Comparison of ENCODE assay signal across 28 cellular contexts in genomic region chr6:159469449-159469848, GRCh38.
"Had no signal": no experiment of that assay in that cellular context is flagged by ENCODE, and none has a peak within 500 bp of the region (broad histone marks: within the 10 kb centered on the region; RNA-seq: fewer than 3 reads in every experiment).

No MANE protein-coding gene starts in this region.

- DNase-seq: cerebellar nuclear complex; colonic mucosa; cortex of kidney; effector CD4-positive, alpha-beta T cell; effector memory CD4-positive, alpha-beta T cell; endodermal cell; erythroblast; esophagus squamous epithelium; foreskin fibroblast; foreskin melanocyte; gastrocnemius medialis; glutamatergic neuron; head of caudate nucleus; heart right ventricle; hypothalamus; immature natural killer cell; islet precursor cell; kidney; kidney glomerular epithelial cell; left lung; left ventricle myocardium superior; lower lobe of right lung; mesenchymal stem cell had no signal

- H3K4me1 ChIP-seq: colonic mucosa, esophagus squamous epithelium, gastrocnemius medialis, left lung, lower lobe of right lung had no signal

- H3K27ac Mint-ChIP-seq: dendritic cell treated with granulocyte-macrophage colony-stimulating factor and Interleukin-4, amounts not matched to agents 40 ng/mL and 50 ng/mL, for 4 days; endodermal cell; immature natural killer cell; mesothelial cell of epicardium had no signal

- H3K4me3 Mint-ChIP-seq: dendritic cell treated with granulocyte-macrophage colony-stimulating factor and Interleukin-4, amounts not matched to agents 40 ng/mL and 50 ng/mL, for 4 days; endodermal cell; immature natural killer cell; mesothelial cell of epicardium had no signal

- H3K4me1 Mint-ChIP-seq: endodermal cell, mesothelial cell of epicardium had no signal

- H3K36me3 ChIP-seq: colonic mucosa, esophagus squamous epithelium, gastrocnemius medialis, heart right ventricle, left lung, lower lobe of right lung had no signal

- FAIRE-seq: endometrium, kidney had no signal

- H3K9me3 ChIP-seq: colonic mucosa, esophagus squamous epithelium, gastrocnemius medialis, lower lobe of right lung had no signal

- H3K4me3 ChIP-seq: colonic mucosa, esophagus squamous epithelium, gastrocnemius medialis, heart right ventricle, left lung, lower lobe of right lung had no signal

- H3K36me3 Mint-ChIP-seq: immature natural killer cell, mesothelial cell of epicardium had no signal

- H3K27me3 Mint-ChIP-seq: dendritic cell treated with granulocyte-macrophage colony-stimulating factor and Interleukin-4, amounts not matched to agents 40 ng/mL and 50 ng/mL, for 4 days had no signal

- H3K27me3 ChIP-seq: colonic mucosa, esophagus squamous epithelium, gastrocnemius medialis, left lung had no signal

- ATAC-seq: esophagus mucosa, gastrocnemius medialis, heart right ventricle, left lung, left ventricle myocardium superior, lower lobe of right lung had no signal

- H3K27ac ChIP-seq: colonic mucosa, epithelial cell of prostate, esophagus squamous epithelium, gastrocnemius medialis, heart right ventricle, left lung, lower lobe of right lung had no signal
